23 cellular contexts compared by ENCODE assay signal in the genomic region with DNA sequence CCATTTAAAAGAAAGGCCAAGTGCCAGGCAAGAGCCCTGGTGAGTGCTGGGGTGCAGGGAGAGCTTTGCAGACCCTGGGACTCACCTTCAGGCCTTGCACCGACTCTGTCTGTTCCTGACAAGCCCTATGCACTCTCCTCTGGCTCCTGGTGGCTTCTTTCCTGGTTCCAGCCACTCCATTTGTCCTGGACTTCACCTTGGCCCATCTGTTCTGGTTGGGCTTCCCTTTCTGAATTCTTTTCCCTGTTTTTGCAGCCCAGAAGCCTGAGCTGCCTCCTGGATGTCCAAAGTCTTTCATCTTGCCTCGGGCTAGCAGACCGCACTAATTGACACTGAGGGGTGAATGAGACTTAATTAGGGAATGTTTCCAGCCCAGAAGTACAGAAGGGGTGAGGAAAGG.
DNase-seq lines count a peak whose midpoint lies in the region; ATAC-seq and TF ChIP-seq lines count a peak whose summit lies in the region.
"Had no signal": no experiment of that assay in that cellular context is flagged by ENCODE, and none has a peak within 500 bp of the region (broad histone marks: within the 10 kb centered on the region; RNA-seq: fewer than 3 reads in every experiment).

No MANE protein-coding gene starts in this region.

- no peak overlapping the region for H3K27ac Mint-ChIP-seq in Calu3 (ENCODE audit: unreplicated experiment)
- H3K27ac Mint-ChIP-seq: B cell; CD4-positive, alpha-beta T cell; CD8-positive, alpha-beta T cell had no signal

- no peak overlapping the region for H3K4me3 ChIP-seq in IMR-90 (ENCODE audit: insufficient read depth, low read depth, low read length)
- H3K4me3 ChIP-seq: A549; BLaER1 treated with 17β-estradiol and CSF1 and Interleukin-3, amounts not matched to agents 10 nM and 100 nM had no signal

- no peak overlapping the region for H4K91ac ChIP-seq in IMR-90 (ENCODE audit: insufficient read depth, low read depth, low read length)

- no peak overlapping the region; a peak in 1 of 4 replicates for H4K8ac ChIP-seq in IMR-90 (ENCODE audit: low read depth in 2 of 2, low read length in 2 of 2)

- H4K20me1 ChIP-seq in IMR-90 (ENCODE audit: insufficient read depth, low read length), result no peaks in the 10 kb centered on the region
- H4K20me1 ChIP-seq: BLaER1 treated with 17β-estradiol and CSF1 and Interleukin-3, amounts not matched to agents 10 nM and 100 nM had no signal

- no peak overlapping the region for H4K5ac ChIP-seq in IMR-90 (ENCODE audit: low read depth, low read length)

- no peaks in the 10 kb centered on the region for H3K27me3 ChIP-seq in IMR-90 (ENCODE audit: control insufficient read depth, insufficient read depth, low read length)
- H3K27me3 ChIP-seq: BLaER1 treated with 17β-estradiol and CSF1 and Interleukin-3, amounts not matched to agents 10 nM and 100 nM had no signal

- no peaks in the 10 kb centered on the region for H3K36me3 Mint-ChIP-seq in Calu3 (ENCODE audit: insufficient read depth, unreplicated experiment)
- H3K36me3 Mint-ChIP-seq: CD8-positive, alpha-beta T cell had no signal

- no peak for TF ChIP-seq CTCF in IMR-90 (conservative IDR thresholded peaks at IDR 0.05; ENCODE audit: low read depth, low read length)
- TF ChIP-seq CTCF in Calu3 (IDR thresholded peaks at IDR 0.05; ENCODE audit: unreplicated experiment), result no peak

- H3K27ac ChIP-seq in IMR-90 (ENCODE audit: insufficient read depth, low read length), result no peak overlapping the region
- H3K27ac ChIP-seq: 22Rv1; A549; BLaER1 treated with 17β-estradiol and CSF1 and Interleukin-3, amounts not matched to agents 10 nM and 100 nM; C4-2B had no signal

- no peak overlapping the region for H2BK15ac ChIP-seq in IMR-90 (ENCODE audit: low read depth, low read length)

- H3K4me3 Mint-ChIP-seq in Calu3 (ENCODE audit: low read depth, unreplicated experiment), result no peak overlapping the region
- H3K4me3 Mint-ChIP-seq: B cell; CD4-positive, alpha-beta T cell; CD8-positive, alpha-beta T cell had no signal

- in situ Hi-C loops in IMR-90 (cut with MboI; ENCODE audit: low sequenced_read_pairs), result no loop called here

- H2AK9ac ChIP-seq in IMR-90 (replicated peaks; ENCODE audit: low read depth, low read length, poor library complexity), result no peak overlapping the region

- H2BK120ac ChIP-seq in IMR-90 (ENCODE audit: low read depth, low read length), result no peak overlapping the region; the same call in 1 of the 2 replicates

- POLR2A ChIA-PET in IMR-90 (lab: Charles Lee; ENCODE audit: unreplicated experiment), result no interaction called here

- TF ChIP-seq RAD21 in IMR-90 (IDR thresholded peaks at IDR 0.05; ENCODE audit: low read length), result no peak

- no peak overlapping the region for H3K18ac ChIP-seq in IMR-90 (ENCODE audit: low read depth, low read length)

- no TSS peak for BruUV-seq in IMR-90 (replicated peaks; lab: Mats Ljungman, UMichigan)
- no TSS peak for BruUV-seq in Calu3 (replicated peaks; lab: Mats Ljungman, UMichigan)

- no peak overlapping the region for H2AFZ ChIP-seq in IMR-90 (replicated peaks; ENCODE audit: low read length, poor library complexity)

- CTCF ChIA-PET in IMR-90 (lab: Yijun Ruan, JAX) (no interaction called here), Calu3 (lab: Charles Lee) (no interaction called here)

- no peaks in the 10 kb centered on the region for H3K4me1 Mint-ChIP-seq in Calu3 (ENCODE audit: low read depth, unreplicated experiment)

- dilution Hi-C loops in IMR-90 (cut with HindIII; ENCODE audit: low sequenced_read_pairs, unreplicated experiment), result no loop called here

- H3K9ac ChIP-seq in IMR-90 (ENCODE audit: low read depth, low read length), result no peak overlapping the region
- H3K9ac ChIP-seq: BLaER1 treated with 17β-estradiol and CSF1 and Interleukin-3, amounts not matched to agents 10 nM and 100 nM had no signal

- no peaks in the 10 kb centered on the region for H3K79me1 ChIP-seq in IMR-90 (ENCODE audit: low read depth in 1 of 2, low read length in 2 of 2)

- H3K4me2 ChIP-seq in IMR-90 (ENCODE audit: low read depth, low read length), result no peak overlapping the region
- H3K4me2 ChIP-seq: A549 had no signal

- H2AK5ac ChIP-seq in IMR-90 (ENCODE audit: low read depth, low read length), result no peak overlapping the region

- no CpG with 5 or more reads among the region's 3 CpGs for WGBS in IMR-90 (ENCODE audit: extremely low coverage in 2 of 2, insufficient read length in 1 of 2), 2 experiments

- H3K23ac ChIP-seq in IMR-90 (ENCODE audit: low read depth, low read length), result no peak overlapping the region

- no peaks in the 10 kb centered on the region for H3K36me3 ChIP-seq in IMR-90 (ENCODE audit: control insufficient read depth, insufficient read depth, low read length)
- H3K36me3 ChIP-seq: BLaER1 treated with 17β-estradiol and CSF1 and Interleukin-3, amounts not matched to agents 10 nM and 100 nM had no signal

- no peak for TF ChIP-seq POLR2A in IMR-90 (IDR thresholded peaks at IDR 0.05; ENCODE audit: low read depth, low read length)

- H3K14ac ChIP-seq in IMR-90 (replicated peaks; ENCODE audit: low read depth, low read length), result no peak overlapping the region

- H3K9me3 ChIP-seq in IMR-90 (ENCODE audit: control insufficient read depth, insufficient read depth, low read length), result no peaks in the 10 kb centered on the region
- H3K9me3 ChIP-seq: A549; BLaER1 treated with 17β-estradiol and CSF1 and Interleukin-3, amounts not matched to agents 10 nM and 100 nM; Caco-2 had no signal

- H3K4ac ChIP-seq in IMR-90 (ENCODE audit: low read depth, low read length), result 0 out of 2 replicates have a peak overlapping the region, but pooled peaks have one; percentile 4

- no peak for ATAC-seq in IMR-90 (ENCODE audit: low read depth)
- ATAC-seq: A549; CD8-positive, alpha-beta T cell had no signal

- intact Hi-C loops in IMR-90 (cut with micrococcal nuclease), result no loop called here
- intact Hi-C loops in Calu3 (cut with micrococcal nuclease; ENCODE audit: unreplicated experiment), result no loop called here

- H3K27me3 Mint-ChIP-seq in Calu3 (ENCODE audit: unreplicated experiment), result peaks cover 49% of the 10 kb centered on the region

- peaks cover 6% of the 10 kb centered on the region for H3K4me1 ChIP-seq in IMR-90 (ENCODE audit: control insufficient read depth, insufficient read depth, low read length)
- H3K4me1 ChIP-seq: A549, Caco-2 had no signal

- no peaks in the 10 kb centered on the region for H3K9me3 Mint-ChIP-seq in Calu3 (ENCODE audit: low read depth, unreplicated experiment)
- H3K9me3 Mint-ChIP-seq: CD4-positive, alpha-beta T cell; CD8-positive, alpha-beta T cell had no signal

- DNase-seq in NCI-H146 (lab: John Stamatoyannopoulos, UW) (peak; percentile 35), NCI-H146 treated with DMSO at 0.1 percent for 48 hours (lab: John Stamatoyannopoulos, UW; ENCODE audit: unreplicated experiment) (no peak), IMR-90 (no peak), cerebellar cortex (ENCODE audit: low spot score) (peak; percentile 49), T-helper 9 cell (no peak), Calu3 (no peak), GDM1 (lab: John Stamatoyannopoulos, UW) (no peak)
- DNase-seq: AML-193; Caco-2; CD4-positive, alpha-beta T cell; CD8-positive, alpha-beta T cell; DMS 273 treated with DMSO at 0.1 percent for 48 hours; DMS153; DMS53; DMS79; DND-41; EL; GF-D8 had no signal

- no peak overlapping the region for H2BK5ac ChIP-seq in IMR-90 (ENCODE audit: low read depth, low read length, poor library complexity, severe bottlenecking)

- no peak overlapping the region for H3K56ac ChIP-seq in IMR-90 (ENCODE audit: extremely low read depth, insufficient read depth, low read length)

- H3K9me1 ChIP-seq in IMR-90 (ENCODE audit: insufficient read depth, low read length), result peaks cover 4% of the 10 kb centered on the region; the same call in 1 of the 2 replicates

- H2BK20ac ChIP-seq in IMR-90 (ENCODE audit: low read depth, low read length), result no peak overlapping the region

TF ChIP-seq in IMR-90, 13 proteins besides CTCF, POLR2A, EP300 and RAD21:
- TF ChIP-seq, protein P1, sequence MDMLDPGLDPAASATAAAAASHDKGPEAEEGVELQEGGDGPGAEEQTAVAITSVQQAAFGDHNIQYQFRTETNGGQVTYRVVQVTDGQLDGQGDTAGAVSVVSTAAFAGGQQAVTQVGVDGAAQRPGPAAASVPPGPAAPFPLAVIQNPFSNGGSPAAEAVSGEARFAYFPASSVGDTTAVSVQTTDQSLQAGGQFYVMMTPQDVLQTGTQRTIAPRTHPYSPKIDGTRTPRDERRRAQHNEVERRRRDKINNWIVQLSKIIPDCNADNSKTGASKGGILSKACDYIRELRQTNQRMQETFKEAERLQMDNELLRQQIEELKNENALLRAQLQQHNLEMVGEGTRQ (IDR thresholded peaks at IDR 0.05; ENCODE audit: low read depth, low read length), result no peak
- no peak for TF ChIP-seq NFE2L2 (IDR thresholded peaks at IDR 0.05; ENCODE audit: low read depth, low read length)
- no peak for TF ChIP-seq RFX5 (IDR thresholded peaks at IDR 0.05; ENCODE audit: low read depth, low read length)
- TF ChIP-seq CEBPB (IDR thresholded peaks at IDR 0.05; ENCODE audit: low read depth, low read length), result no peak
- TF ChIP-seq, protein P2, sequence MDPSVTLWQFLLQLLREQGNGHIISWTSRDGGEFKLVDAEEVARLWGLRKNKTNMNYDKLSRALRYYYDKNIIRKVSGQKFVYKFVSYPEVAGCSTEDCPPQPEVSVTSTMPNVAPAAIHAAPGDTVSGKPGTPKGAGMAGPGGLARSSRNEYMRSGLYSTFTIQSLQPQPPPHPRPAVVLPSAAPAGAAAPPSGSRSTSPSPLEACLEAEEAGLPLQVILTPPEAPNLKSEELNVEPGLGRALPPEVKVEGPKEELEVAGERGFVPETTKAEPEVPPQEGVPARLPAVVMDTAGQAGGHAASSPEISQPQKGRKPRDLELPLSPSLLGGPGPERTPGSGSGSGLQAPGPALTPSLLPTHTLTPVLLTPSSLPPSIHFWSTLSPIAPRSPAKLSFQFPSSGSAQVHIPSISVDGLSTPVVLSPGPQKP (IDR thresholded peaks at IDR 0.05; ENCODE audit: borderline replicate concordance, low read depth, low read length), result no peak
- no peak for TF ChIP-seq CHD1 (IDR thresholded peaks at IDR 0.05; ENCODE audit: low read depth, low read length)
- no peak for TF ChIP-seq MAFK (IDR thresholded peaks at IDR 0.05; ENCODE audit: low read depth, low read length)
- no peak for TF ChIP-seq MAZ (IDR thresholded peaks at IDR 0.05; ENCODE audit: borderline replicate concordance, low read depth, low read length)
- no peak for TF ChIP-seq SMC3 (IDR thresholded peaks at IDR 0.05; ENCODE audit: low read depth, low read length)
TF ChIP-seq in IMR-90: peak in this region for 0.

Comparison
In these comparisons a context has a peak if more than half of its experiments do, and no peak if none do; other contexts are left out.
1. DNase-seq: peak in NCI-H146 (single experiment) and cerebellar cortex (single experiment); none in NCI-H146 treated with DMSO at 0.1 percent for 48 hours (single experiment), IMR-90 (single experiment), T-helper 9 cell (single experiment), Calu3 (single experiment) and GDM1 (single experiment).